Comparison of ENCODE assay signal across 8 cellular contexts in the genomic region with DNA sequence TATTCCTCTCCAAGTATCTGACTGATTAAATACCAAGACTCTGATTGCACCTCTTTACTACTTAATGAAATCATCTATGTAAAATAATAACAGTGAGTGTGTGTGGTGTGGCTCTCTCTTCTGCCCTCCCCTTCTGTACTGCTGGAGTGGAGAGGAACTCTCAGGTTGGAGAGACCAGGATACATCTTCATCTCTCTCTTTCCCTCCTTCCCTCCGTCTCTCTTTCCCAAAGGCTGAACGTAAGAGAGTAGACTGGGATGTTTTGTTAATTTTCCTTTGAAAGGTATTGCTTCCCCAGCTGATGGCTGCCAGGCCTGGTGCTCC. TPM values are rescaled to one million over a fixed set of nuclear protein-coding genes. Genes with fewer than 3 reads are reported as not detected.
DNase-seq lines count a peak whose midpoint lies in the region; ATAC-seq and TF ChIP-seq lines count a peak whose summit lies in the region.

No MANE protein-coding gene starts in this region.

- no peak for DNase-seq in heart left ventricle
- DNase-seq in Right ventricle myocardium inferior (ENCODE audit: missing footprints): no peak
- no peak for DNase-seq in activated naive CD4-positive, alpha-beta T cell treated with anti-CD3 and anti-CD28 coated beads, Interleukin-2, amount 50 U/mL, for 72 hours (ENCODE audit: low spot score in 2 of 2)
- no peak for DNase-seq in testis
- DNase-seq in uterus: no peak

- H3K9ac ChIP-seq in iPS-18a (ENCODE audit: low read length): no peak overlapping the region

- H3K36me3 ChIP-seq in heart left ventricle (no peaks in the 10 kb centered on the region), iPS-18a (ENCODE audit: control insufficient read depth, low read depth, low read length) (no peaks in the 10 kb centered on the region), testis (ENCODE audit: low read depth, missing control alignments) (no peaks in the 10 kb centered on the region), uterus (no peaks in the 10 kb centered on the region)

- peak overlapping the region in 9 of 12 donors; percentile 36 to 48 (median 43) for H3K4me3 ChIP-seq in heart left ventricle
- H3K4me3 ChIP-seq in iPS-18a (ENCODE audit: low read length): peak overlapping the region; percentile 53
- H3K4me3 ChIP-seq in testis: no peak overlapping the region
- H3K4me3 ChIP-seq in uterus: no peak overlapping the region

- no peaks in the 10 kb centered on the region for H3K36me3 Mint-ChIP-seq in activated naive CD4-positive, alpha-beta T cell treated with anti-CD3 and anti-CD28 coated beads, Interleukin-2, amount 50 U/mL, for 72 hours

- peak in 1 of 12 donors; percentile 0 for TF ChIP-seq CTCF in heart left ventricle (IDR thresholded peaks at IDR 0.05)
- TF ChIP-seq CTCF in testis (IDR thresholded peaks at IDR 0.05): no peak
- TF ChIP-seq CTCF in uterus (IDR thresholded peaks at IDR 0.05): no peak

- no peak for ATAC-seq in heart left ventricle
- ATAC-seq in Right ventricle myocardium inferior: no peak
- peak; percentile 47 to 63 for ATAC-seq in activated naive CD4-positive, alpha-beta T cell treated with anti-CD3 and anti-CD28 coated beads, Interleukin-2, amount 50 U/mL, for 72 hours
- no peak for ATAC-seq in HG02678 (IDR thresholded peaks at IDR 0.05; ENCODE audit: unreplicated experiment)
- no peak for ATAC-seq in HG03565 (IDR thresholded peaks at IDR 0.05; ENCODE audit: unreplicated experiment)

- peak overlapping the region in 11 of 12 donors; percentile 37 to 79 (median 62) for H3K27ac ChIP-seq in heart left ventricle
- H3K27ac ChIP-seq in iPS-18a (ENCODE audit: low read length): no peak overlapping the region
- no peak overlapping the region for H3K27ac ChIP-seq in testis
- peak overlapping the region in 1 of 2 donors; percentile 2 for H3K27ac ChIP-seq in uterus

- no peak for TF ChIP-seq POLR2A in heart left ventricle (IDR thresholded peaks at IDR 0.05)
- no peak for TF ChIP-seq POLR2A in testis (IDR thresholded peaks at IDR 0.05)
- TF ChIP-seq POLR2A in uterus (IDR thresholded peaks at IDR 0.05): no peak

- intact Hi-C loops in heart left ventricle (cut with DNase I) (loop anchor here in 7 of 10 donors (1.0 to 5.0 kb wide), 3 partner anchors 58 to 63 kb away; no protein-coding TSS in a partner anchor), Right ventricle myocardium inferior (cut with DNase I) (loop anchor here (2.0 kb wide), 2 partner anchors 19 to 61 kb away; no protein-coding TSS in a partner anchor), testis (cut with DNase I; ENCODE audit: low total_unique reads) (no loop called here), uterus (cut with DNase I; ENCODE audit: low total_unique reads) (no loop called here)

- WGBS in heart left ventricle, 4 donors: 19 to 29% (median 26%) methylated on average over 2 of the region's 2 CpGs
- WGBS in testis, 2 donors: 20 to 23% methylated on average over 2 of the region's 2 CpGs

- H3K9me3 Mint-ChIP-seq in activated naive CD4-positive, alpha-beta T cell treated with anti-CD3 and anti-CD28 coated beads, Interleukin-2, amount 50 U/mL, for 72 hours: no peaks in the 10 kb centered on the region

- peaks cover 0 to 4% (median 0%) of the 10 kb centered on the region in 9 donors for H3K27me3 ChIP-seq in heart left ventricle
- peaks cover 10% of the 10 kb centered on the region for H3K27me3 ChIP-seq in iPS-18a (ENCODE audit: control insufficient read depth, insufficient read depth, low read length)
- no peaks in the 10 kb centered on the region for H3K27me3 ChIP-seq in testis
- H3K27me3 ChIP-seq in uterus: no peaks in the 10 kb centered on the region

- H3K4me1 ChIP-seq in heart left ventricle: peaks cover 0 to 15% (median 10%) of the 10 kb centered on the region in 12 donors
- H3K4me1 ChIP-seq in iPS-18a (ENCODE audit: control insufficient read depth, low read depth, low read length): peaks cover 12% of the 10 kb centered on the region
- H3K4me1 ChIP-seq in testis: no peaks in the 10 kb centered on the region
- no peaks in the 10 kb centered on the region for H3K4me1 ChIP-seq in uterus

- H3K27ac Mint-ChIP-seq in activated naive CD4-positive, alpha-beta T cell treated with anti-CD3 and anti-CD28 coated beads, Interleukin-2, amount 50 U/mL, for 72 hours: peak overlapping the region; percentile 47 to 61

- H3K9me3 ChIP-seq in heart left ventricle: no peaks in the 10 kb centered on the region
- H3K9me3 ChIP-seq in iPS-18a (ENCODE audit: control insufficient read depth, low read depth, low read length): no peaks in the 10 kb centered on the region
- H3K9me3 ChIP-seq in testis: no peaks in the 10 kb centered on the region
- no peaks in the 10 kb centered on the region for H3K9me3 ChIP-seq in uterus

RNA-seq across cellular contexts. Expression of a gene that starts 0.3 kb away (rescaled TPM):
- total RNA-seq in heart left ventricle (under 1 TPM in 1 of 9 donors, not detected in 8; 0.54 TPM), Right ventricle myocardium inferior (0.30 TPM), testis (under 1 TPM; 0.43 to 0.71 TPM), uterus (under 1 TPM in 1 of 4 donors, not detected in 3; 0.79 TPM)
- polyA plus RNA-seq in heart left ventricle (under 1 TPM; 0.30 to 0.33 TPM), testis (ENCODE audit: insufficient read depth, low read depth, low replicate concordance) (0.79 TPM)
- total RNA-seq in activated naive CD4-positive, alpha-beta T cell treated with anti-CD3 and anti-CD28 coated beads, Interleukin-2, amount 50 U/mL, for 72 hours: under 1 TPM; 0.68 to 0.89 TPM

RNA-seq across cellular contexts. Expression of a gene that starts 10.4 kb away (rescaled TPM):
- 10 to 100 TPM in 4 of 9 donors, 1 to 10 TPM in 5; 4.7 to 13.5 (median 7.3) TPM for total RNA-seq in heart left ventricle
- polyA plus RNA-seq in heart left ventricle: 1 to 10 TPM; 5.1 to 6.9 TPM
- total RNA-seq in Right ventricle myocardium inferior: 6.2 TPM
- 10 to 100 TPM; 25.8 to 28.3 TPM for total RNA-seq in activated naive CD4-positive, alpha-beta T cell treated with anti-CD3 and anti-CD28 coated beads, Interleukin-2, amount 50 U/mL, for 72 hours
- 10 to 100 TPM; 56.1 to 59.7 TPM for total RNA-seq in testis
- polyA plus RNA-seq in testis (ENCODE audit: insufficient read depth, low read depth, low replicate concordance): 26.1 TPM
- 10 to 100 TPM; 22.6 to 51.7 (median 44.3) TPM for total RNA-seq in uterus

RNA-seq across cellular contexts. Expression of a gene that starts 46.1 kb away (rescaled TPM):
- total RNA-seq in heart left ventricle (100 to 1,000 TPM in 4 of 9 donors, 10 to 100 TPM in 5; 31.8 to 214 (median 95.4) TPM), Right ventricle myocardium inferior (94.1 TPM), testis (10 to 100 TPM; 42.1 to 81.2 TPM), uterus (not detected)
- polyA plus RNA-seq in heart left ventricle (100 to 1,000 TPM in 1 of 2 donors, 10 to 100 TPM in 1; 99.1 to 146 TPM), testis (ENCODE audit: insufficient read depth, low read depth, low replicate concordance) (60.5 TPM)
- under 1 TPM in 1 of 2 donors, not detected in 1; 0.43 TPM for total RNA-seq in activated naive CD4-positive, alpha-beta T cell treated with anti-CD3 and anti-CD28 coated beads, Interleukin-2, amount 50 U/mL, for 72 hours

RNA-seq across cellular contexts. Expression of a gene that starts 52.9 kb away (rescaled TPM):
- total RNA-seq in heart left ventricle (not detected), Right ventricle myocardium inferior (not detected), testis (not detected), uterus (not detected)
- polyA plus RNA-seq in heart left ventricle (not detected), testis (ENCODE audit: insufficient read depth, low read depth, low replicate concordance) (not detected)
- under 1 TPM in 1 of 2 donors, not detected in 1; 0.31 TPM for total RNA-seq in activated naive CD4-positive, alpha-beta T cell treated with anti-CD3 and anti-CD28 coated beads, Interleukin-2, amount 50 U/mL, for 72 hours

Comparison
In these comparisons a context has a peak if more than half of its experiments do, and no peak if none do; other contexts are left out.
1. ATAC-seq: peak in activated naive CD4-positive, alpha-beta T cell treated with anti-CD3 and anti-CD28 coated beads, Interleukin-2, amount 50 U/mL, for 72 hours (2 of 2); none in heart left ventricle (0 of 4), Right ventricle myocardium inferior (single experiment), HG02678 (single experiment) and HG03565 (single experiment).
2. H3K27ac ChIP-seq: peak in heart left ventricle (11 of 12); none in iPS-18a (single experiment) and testis (0 of 2).
3. H3K4me3 ChIP-seq: peak in heart left ventricle (9 of 12) and iPS-18a (single experiment); none in testis (0 of 2) and uterus (0 of 2).
4. RNA of a gene that starts 46.1 kb away (total RNA-seq): 31.8 to 214 TPM in heart left ventricle, 94.1 TPM in Right ventricle myocardium inferior (single experiment) and 42.1 to 81.2 TPM in testis; 0.43 TPM in activated naive CD4-positive, alpha-beta T cell treated with anti-CD3 and anti-CD28 coated beads, Interleukin-2, amount 50 U/mL, for 72 hours and not detected in uterus; every median in the first group is over 10 times any median in the second.
5. intact Hi-C loops: an anchor here in heart left ventricle (1.0 to 5.0 kb wide) and Right ventricle myocardium inferior (2.0 kb wide); none called in testis and uterus.